Comparison of ENCODE assay signal across 15 cellular contexts in the genomic region with DNA sequence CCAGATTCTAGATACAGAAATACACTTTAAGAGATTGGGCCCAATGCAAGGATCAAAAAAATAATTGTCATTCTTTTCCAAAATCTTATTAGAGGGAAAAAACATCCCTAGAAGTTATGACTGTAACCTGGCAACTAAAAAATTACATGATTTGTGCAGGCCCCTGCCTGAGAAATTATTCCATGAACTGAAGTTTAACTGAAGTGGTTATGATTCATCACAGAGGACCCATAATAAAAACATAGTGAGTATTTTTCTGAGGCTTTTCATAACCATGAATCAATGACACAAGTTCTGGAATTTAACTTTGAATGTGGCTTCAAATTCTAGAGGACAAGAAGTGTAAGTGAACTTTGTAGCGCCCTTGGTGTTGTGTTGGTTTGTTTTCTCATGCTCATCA. TPM values are rescaled to one million over a fixed set of nuclear protein-coding genes. Genes with fewer than 3 reads are reported as not detected.
DNase-seq lines count a peak whose midpoint lies in the region; ATAC-seq, FAIRE-seq and TF ChIP-seq lines count a peak whose summit lies in the region.
"Had no signal": no experiment of that assay in that cellular context is flagged by ENCODE, and none has a peak within 500 bp of the region (broad histone marks: within the 10 kb centered on the region; RNA-seq: fewer than 3 reads in every experiment).

No MANE protein-coding gene starts in this region.

- TF ChIP-seq CTCF in choroid plexus epithelial cell (conservative IDR thresholded peaks at IDR 0.05; ENCODE audit: low read depth, low read length): no peak

- ATAC-seq in HG03469 (IDR thresholded peaks at IDR 0.05; ENCODE audit: unreplicated experiment) (no peak), GM18907 (IDR thresholded peaks at IDR 0.05; ENCODE audit: unreplicated experiment) (no peak)
- ATAC-seq: body of pancreas, natural killer cell, T-helper 17 cell had no signal

- DNase-seq in Daoy (ENCODE audit: low read depth) (peak; percentile 65), M059J (ENCODE audit: low read depth) (peak; percentile 92), choroid plexus epithelial cell (ENCODE audit: low read depth) (peak; percentile 73), non-pigmented ciliary epithelial cell (ENCODE audit: low read depth) (peak; percentile 63), NCI-H2107 (lab: John Stamatoyannopoulos, UW) (no peak), frontal cortex (ENCODE audit: low spot score in 2 of 2) (no peak)
- DNase-seq: activated B cell treated with CpG ODN at 0.5 μM for 24 hours, body of pancreas, DMS79, foreskin melanocyte, GOT3, natural killer cell, T-helper 17 cell had no signal

- no peak overlapping the region for H3K4me3 ChIP-seq in choroid plexus epithelial cell (ENCODE audit: low read depth, low read length)
- H3K4me3 ChIP-seq: body of pancreas had no signal

- no peak for FAIRE-seq in frontal cortex (lab: Jason Lieb, UNC)

RNA-seq across cellular contexts. Expression of a gene that starts 31.1 kb away (rescaled TPM):
- 13.4 and 18.2 TPM in 2 replicates for total RNA-seq in Daoy (2014; rRNA removed; shearing (Covaris generic))
- 13.9 and 20.3 TPM in 2 replicates for total RNA-seq in M059J (2014; rRNA removed; shearing (Covaris generic))
- total RNA-seq in frontal cortex: 32.6 TPM

Comparison
In these comparisons a context has a peak if more than half of its experiments do, and no peak if none do; other contexts are left out.
1. DNase-seq: peak in Daoy (single experiment), M059J (single experiment), choroid plexus epithelial cell (single experiment) and non-pigmented ciliary epithelial cell (single experiment); none in NCI-H2107 (single experiment) and frontal cortex (0 of 2).